In genomic region chr7:148218603-148219002, GRCh38 we compare ENCODE assay signal across 21 cellular contexts.
"Had no signal": no experiment of that assay in that cellular context is flagged by ENCODE, and none has a peak within 500 bp of the region (broad histone marks: within the 10 kb centered on the region; RNA-seq: fewer than 3 reads in every experiment).

No MANE protein-coding gene starts in this region.

- H3K27ac ChIP-seq: coronary artery, esophagus muscularis mucosa, heart left ventricle, uterus, WERI-Rb-1 had no signal

- H3K4me1 ChIP-seq: esophagus muscularis mucosa, heart left ventricle, uterus had no signal

- H3K9me3 ChIP-seq: esophagus muscularis mucosa, heart left ventricle, uterus had no signal

- ATAC-seq: activated CD8-positive, alpha-beta T cell treated with anti-CD3 and anti-CD28 coated beads, Interleukin-2, amount 10 ng/mL, durations not matched to agents 7 days and 5 days; activated naive CD8-positive, alpha-beta T cell treated with anti-CD3 and anti-CD28 coated beads, Interleukin-2, amount 50 U/mL, for 24 hours; heart left ventricle; left cardiac atrium; natural killer cell; sciatic nerve; stimulated activated memory B cell treated with anti-CD40 and anti-IgM and Interleukin-4, amounts not matched to agents 10 μg/mL and 1 μg/mL and 100 μg/mL, for 72 hours had no signal

- H3K36me3 ChIP-seq: esophagus muscularis mucosa, heart left ventricle, uterus, WERI-Rb-1 had no signal

- DNase-seq: activated CD4-positive, alpha-beta T cell treated with anti-CD3 and anti-CD28 coated beads, Interleukin-2, amount 50 U/mL, for 1 hour; activated CD4-positive, CD25-positive, alpha-beta regulatory T cell treated with anti-CD3 and anti-CD28 coated beads, Interleukin-2, amount 50 U/mL, for 72 hours; activated CD8-positive, alpha-beta T cell treated with anti-CD3 and anti-CD28 coated beads, Interleukin-2, amount 10 ng/mL, durations not matched to agents 7 days and 5 days; activated gamma-delta T cell; activated naive CD4-positive, alpha-beta T cell treated with anti-CD3 and anti-CD28 coated beads, Interleukin-2, amount 50 U/mL, for 16 hours; activated naive CD8-positive, alpha-beta T cell treated with anti-CD3 and anti-CD28 coated beads, Interleukin-2, amount 50 U/mL, for 24 hours; cerebellar nuclear complex; heart left ventricle; islet precursor cell; left cardiac atrium; midbrain; natural killer cell; small intestine; stimulated activated CD4-positive, alpha-beta T cell treated with anti-CD3 and anti-CD28 coated beads, Interleukin-2, amount 100 ng/mL, for 24 hours; trophoblast cell; uterus; WERI-Rb-1 had no signal

- H3K4me3 ChIP-seq: coronary artery, esophagus muscularis mucosa, heart left ventricle, uterus had no signal

- H3K27me3 ChIP-seq: esophagus muscularis mucosa, uterus had no signal
